ENCODE assay signal across 7 cellular contexts in genomic region chr15:60669351-60669750, GRCh38.
"Had no signal": no experiment of that assay in that cellular context is flagged by ENCODE, and none has a peak within 500 bp of the region (broad histone marks: within the 10 kb centered on the region; RNA-seq: fewer than 3 reads in every experiment).

No MANE protein-coding gene starts in this region.

- H3K27ac ChIP-seq: GM23248 had no signal

- ATAC-seq: HCT116, HepG2 had no signal

- H3K9me3 ChIP-seq: HAP-1 had no signal

- H2AFZ ChIP-seq: GM23248 had no signal

- H3K4me3 ChIP-seq: GM23248, HAP-1 had no signal

- H3K4me3 Mint-ChIP-seq: IgD-negative memory B cell had no signal

- DNase-seq: GM23248, GOT3, H7 had no signal

- H3K27ac Mint-ChIP-seq: IgD-negative memory B cell had no signal

- H3K9me3 Mint-ChIP-seq: IgD-negative memory B cell had no signal

- H3K36me3 ChIP-seq: HAP-1 had no signal

- H3K9ac ChIP-seq: GM23248 had no signal
